ENCODE assay signal across 8 cellular contexts in genomic region chr3:196712514-196713413, GRCh38. TPM values are rescaled to one million over a fixed set of nuclear protein-coding genes. Genes with fewer than 3 reads are reported as not detected.
DNase-seq lines count a peak whose midpoint lies in the region; ATAC-seq and TF ChIP-seq lines count a peak whose summit lies in the region.

No MANE protein-coding gene starts in this region.

- H3K27me3 ChIP-seq in ascending aorta, result no peaks in the 10 kb centered on the region
- H3K27me3 ChIP-seq in iPS-18a (ENCODE audit: control insufficient read depth, insufficient read depth, low read length), result peaks cover 12% of the 10 kb centered on the region
- H3K27me3 ChIP-seq in skeletal muscle satellite cell (ENCODE audit: control insufficient read depth, insufficient read depth, low read length), result no peaks in the 10 kb centered on the region

- H3K4me1 ChIP-seq in ascending aorta (peaks cover 0 to 8% of the 10 kb centered on the region in 2 donors), iPS-18a (ENCODE audit: control insufficient read depth, low read depth, low read length) (no peaks in the 10 kb centered on the region), skeletal muscle satellite cell (ENCODE audit: control insufficient read depth, insufficient read depth, low read length) (peaks cover 12% of the 10 kb centered on the region)

- DNase-seq in AML-193 (lab: John Stamatoyannopoulos, UW), result peak; percentile 54 to 55
- DNase-seq in SK-MEL-5 (ENCODE audit: low read depth, low spot score), result peak; percentile 49
- peak in 1 of 2 donors; percentile 79 for DNase-seq in ascending aorta (ENCODE audit: low spot score in 2 of 2)
- DNase-seq in iPS-NIHi11 (ENCODE audit: low spot score), result no peak

- H3K27ac ChIP-seq in ascending aorta (peak overlapping the region; percentile 86 to 91), iPS-18a (ENCODE audit: low read length) (no peak overlapping the region)

- in situ Hi-C loops in SK-MEL-5 (cut with HindIII; ENCODE audit: low pct_unique_long_range_greater_than_20kb, low sequenced_read_pairs), result no loop called here

- no peaks in the 10 kb centered on the region for H3K36me3 ChIP-seq in ascending aorta
- no peaks in the 10 kb centered on the region for H3K36me3 ChIP-seq in iPS-18a (ENCODE audit: control insufficient read depth, low read depth, low read length)
- H3K36me3 ChIP-seq in skeletal muscle satellite cell (ENCODE audit: insufficient read depth, low read length), result no peaks in the 10 kb centered on the region

- H3K4me3 ChIP-seq in ascending aorta (peak overlapping the region; percentile 85 to 87), iPS-18a (ENCODE audit: low read length) (peak overlapping the region; percentile 87), skeletal muscle satellite cell (ENCODE audit: low read length) (peak overlapping the region; percentile 100)

- H3K9ac ChIP-seq in iPS-18a (ENCODE audit: low read length) (peak overlapping the region; percentile 52), skeletal muscle satellite cell (ENCODE audit: low read depth, low read length) (peak overlapping the region; percentile 93)

- no peaks in the 10 kb centered on the region for H3K9me3 ChIP-seq in ascending aorta
- H3K9me3 ChIP-seq in iPS-18a (ENCODE audit: control insufficient read depth, low read depth, low read length), result no peaks in the 10 kb centered on the region
- H3K9me3 ChIP-seq in skeletal muscle satellite cell (replicated peaks; ENCODE audit: low read length), result no peaks in the 10 kb centered on the region

- TF ChIP-seq CTCF in ascending aorta (IDR thresholded peaks at IDR 0.05), result peak in 1 of 3 experiments; percentile 41

- H3K4me2 ChIP-seq in skeletal muscle satellite cell (ENCODE audit: low read length), result peak overlapping the region; percentile 100

- ATAC-seq in GM19025 (IDR thresholded peaks at IDR 0.05; ENCODE audit: low read depth, unreplicated experiment) (peak; percentile 46), HG03342 (IDR thresholded peaks at IDR 0.05; ENCODE audit: unreplicated experiment) (peak; percentile 30)

- intact Hi-C loops in ascending aorta (cut with DNase I), result loop anchor here (1.0 to 5.0 kb wide), 4 partner anchors 27 to 230 kb away; partner anchors contain the start of genes NCBP2, PAK2, RNF168 and SENP5

RNA-seq across cellular contexts. Expression of gene PIGX, which starts 0.6 kb away (rescaled TPM):
- total RNA-seq in SK-MEL-5 (2014; rRNA removed; shearing (Covaris generic)), result 51.5 and 58.9 TPM in 2 replicates
- polyA plus RNA-seq in SK-MEL-5 (2015; cell fraction: cytosol; rRNA removed), result 50.7 and 52.9 TPM in 2 replicates
- polyA plus RNA-seq in SK-MEL-5 (2015; cell fraction: nucleus; rRNA removed), result 15.3 and 19.4 TPM in 2 replicates
- 47.7 TPM for total RNA-seq in ascending aorta
- 23.6 and 24.9 TPM in 2 replicates for total RNA-seq in skeletal muscle satellite cell (2012; rRNA removed)

RNA-seq across cellular contexts. Expression of gene CEP19, which starts 0.7 kb away (rescaled TPM):
- total RNA-seq in SK-MEL-5 (2014; rRNA removed; shearing (Covaris generic)), result 4.5 and 6.7 TPM in 2 replicates
- 4.4 and 7.9 TPM in 2 replicates for polyA plus RNA-seq in SK-MEL-5 (2015; cell fraction: cytosol; rRNA removed)
- 0.96 and 2.2 TPM in 2 replicates for polyA plus RNA-seq in SK-MEL-5 (2015; cell fraction: nucleus; rRNA removed)
- 2.6 TPM for total RNA-seq in ascending aorta
- 2.3 and 2.8 TPM in 2 replicates for total RNA-seq in skeletal muscle satellite cell (2012; rRNA removed)

RNA-seq across cellular contexts. Expression of gene PAK2, which starts 26.9 kb away (rescaled TPM):
- total RNA-seq in SK-MEL-5 (2014; rRNA removed; shearing (Covaris generic)), result 26.7 and 30.8 TPM in 2 replicates
- polyA plus RNA-seq in SK-MEL-5 (2015; cell fraction: cytosol; rRNA removed), result 37.5 and 49.8 TPM in 2 replicates
- 11.7 and 12.2 TPM in 2 replicates for polyA plus RNA-seq in SK-MEL-5 (2015; cell fraction: nucleus; rRNA removed)
- total RNA-seq in ascending aorta, result 24.4 TPM
- total RNA-seq in skeletal muscle satellite cell (2012; rRNA removed), result 35.6 and 42.3 TPM in 2 replicates
